In genomic region chr17:48722924-48723554, GRCh38 we compare ENCODE assay signal across 1 cellular context.
TF ChIP-seq lines count a peak whose summit lies in the region.

TSS of gene PRAC2 (plus strand) at chr17:48723185. CDS start at chr17:48724411, 1,226 bp downstream.

TF ChIP-seq in GM23338, 12 proteins besides CTCF, POLR2A, EP300 and RAD21 (continued from another document):
- no peak for TF ChIP-seq ZNF462 (CRISPR knock-in tag; IDR thresholded peaks at IDR 0.05)
- TF ChIP-seq EZH2 (IDR thresholded peaks at IDR 0.05; ENCODE audit: low read depth, unreplicated experiment) = peak; percentile 16
- TF ChIP-seq ETS1 (IDR thresholded peaks at IDR 0.05) = no peak
